15 cellular contexts compared by ENCODE assay signal in genomic region chr6:69005194-69005593, GRCh38.
"Had no signal": no experiment of that assay in that cellular context is flagged by ENCODE, and none has a peak within 500 bp of the region (broad histone marks: within the 10 kb centered on the region; RNA-seq: fewer than 3 reads in every experiment).

No MANE protein-coding gene starts in this region.

- DNase-seq: activated CD4-positive, alpha-beta memory T cell treated with anti-CD3 and anti-CD28 coated beads for 36 hours; activated CD4-positive, alpha-beta T cell treated with anti-CD3 and anti-CD28 coated beads for 1 hour; activated gamma-delta T cell treated with Interleukin-2 at 50 U/mL for 16 hours; activated naive CD8-positive, alpha-beta T cell treated with anti-CD3 and anti-CD28 coated beads, Interleukin-2, amount 10 ng/mL, durations not matched to agents 7 days and 5 days; activated T-cell treated with anti-CD3 and anti-CD28 coated beads, Interleukin-2, amount 50 U/mL, for 4 hours; aorta; left cardiac atrium; lower lobe of right lung; occipital lobe; right lobe of liver; stomach; T-cell; T1000; testis had no signal

- ATAC-seq: left cardiac atrium, lower lobe of right lung, right lobe of liver had no signal

- H3K27ac Mint-ChIP-seq: activated CD4-positive, alpha-beta memory T cell treated with anti-CD3 and anti-CD28 coated beads for 36 hours; activated naive CD8-positive, alpha-beta T cell treated with anti-CD3 and anti-CD28 coated beads, Interleukin-2, amount 10 ng/mL, durations not matched to agents 7 days and 5 days; nephron; T-cell had no signal

- H3K36me3 Mint-ChIP-seq: activated CD4-positive, alpha-beta memory T cell treated with anti-CD3 and anti-CD28 coated beads for 36 hours; activated naive CD8-positive, alpha-beta T cell treated with anti-CD3 and anti-CD28 coated beads, Interleukin-2, amount 10 ng/mL, durations not matched to agents 7 days and 5 days; T-cell had no signal

- H3K4me1 Mint-ChIP-seq: activated naive CD8-positive, alpha-beta T cell treated with anti-CD3 and anti-CD28 coated beads, Interleukin-2, amount 10 ng/mL, durations not matched to agents 7 days and 5 days; nephron; T-cell had no signal

- H3K27me3 Mint-ChIP-seq: activated CD4-positive, alpha-beta memory T cell treated with anti-CD3 and anti-CD28 coated beads for 36 hours; activated naive CD8-positive, alpha-beta T cell treated with anti-CD3 and anti-CD28 coated beads, Interleukin-2, amount 10 ng/mL, durations not matched to agents 7 days and 5 days; T-cell had no signal

- H3K9me3 Mint-ChIP-seq: activated CD4-positive, alpha-beta memory T cell treated with anti-CD3 and anti-CD28 coated beads for 36 hours; activated naive CD8-positive, alpha-beta T cell treated with anti-CD3 and anti-CD28 coated beads, Interleukin-2, amount 10 ng/mL, durations not matched to agents 7 days and 5 days; activated T-cell treated with anti-CD3 and anti-CD28 coated beads, Interleukin-2, amount 50 U/mL, for 4 hours; nephron had no signal

- H3K4me3 Mint-ChIP-seq: activated CD4-positive, alpha-beta memory T cell treated with anti-CD3 and anti-CD28 coated beads for 36 hours; activated naive CD8-positive, alpha-beta T cell treated with anti-CD3 and anti-CD28 coated beads, Interleukin-2, amount 10 ng/mL, durations not matched to agents 7 days and 5 days; activated T-cell treated with anti-CD3 and anti-CD28 coated beads, Interleukin-2, amount 50 U/mL, for 4 hours; nephron; T-cell had no signal
